Comparison of ENCODE assay signal across 8 cellular contexts in genomic region chr16:2135703-2136490, GRCh38. TPM values are rescaled to one million over a fixed set of nuclear protein-coding genes. Genes with fewer than 3 reads are reported as not detected.
DNase-seq lines count a peak whose midpoint lies in the region; ATAC-seq and TF ChIP-seq lines count a peak whose summit lies in the region.
"Not testable (repeated sequence)": the region's sequence is repeated elsewhere in the genome, so short reads cannot be mapped to it uniquely, and the experiment has no call there.

TSS of gene PKD1 (minus strand) at chr16:2135898. CDS start at chr16:2135689, 209 bp downstream.

- peak within 1 kb of the TSS; percentile 86 to 91 (median 86) for H3K27ac ChIP-seq in esophagus muscularis mucosa (replicated peaks in 1 of 4)
- H3K27ac ChIP-seq in mesodermal cell (ENCODE audit: low read depth, low read length, severe bottlenecking) = not testable (repeated sequence)

- not testable (repeated sequence) for H3K9me3 Mint-ChIP-seq in T-cell

- H3K4me3 ChIP-seq in AG10803 (ENCODE audit: low read length) (peak within 1 kb of the TSS; percentile 61), esophagus muscularis mucosa (peak within 1 kb of the TSS; percentile 58 to 71 (median 64)), mesodermal cell (ENCODE audit: extremely low read depth, insufficient read depth, low read length, poor library complexity, severe bottlenecking) (peak within 1 kb of the TSS; percentile 42)

- not testable (repeated sequence) for H3K36me3 ChIP-seq in esophagus muscularis mucosa; mesodermal cell (ENCODE audit: control insufficient read depth, insufficient read depth, low read length)

- H3K4me1 ChIP-seq in esophagus muscularis mucosa = peaks cover 12 to 42% (median 37%) of the 10 kb centered on the region in 4 donors
- H3K4me1 ChIP-seq in mesodermal cell (ENCODE audit: control insufficient read depth, insufficient read depth, low read length, poor library complexity, severe bottlenecking) = not testable (repeated sequence)

- TF ChIP-seq CTCF in AG10803 (conservative IDR thresholded peaks at IDR 0.05; ENCODE audit: low read length); esophagus muscularis mucosa (IDR thresholded peaks at IDR 0.05): not testable (repeated sequence)

- ATAC-seq in GM21717 (IDR thresholded peaks at IDR 0.05; ENCODE audit: unreplicated experiment) = peak; percentile 41
- ATAC-seq in T-cell (replicated peaks in 1 of 4) = peak; percentile 78 to 84 (median 82)

- not testable (repeated sequence) for TF ChIP-seq POLR2A in esophagus muscularis mucosa (IDR thresholded peaks at IDR 0.05; ENCODE audit: low read depth)

- WGBS in esophagus muscularis mucosa = under 1% methylated on average over 14 of the region's 94 CpGs
- whole genome bisulfite sequencing in mesodermal cell (ENCODE audit: insufficient coverage in 2 of 2), 2 experiments = 1 to 2% methylated on average over 7 to 41 of the region's 94 CpGs

- CTCF ChIA-PET in T-cell (lab: Charles Lee) = interaction anchor here in 1 of 2 donors (0.5 to 0.8 kb wide), 2 partner anchors 19 to 113 kb away, joined by 3 to 5 read pairs; partner anchors contain the start of gene TRAF7

- H3K4me1 Mint-ChIP-seq in T-cell = peaks cover 11 to 17% (median 13%) of the 10 kb centered on the region in 3 donors

- not testable (repeated sequence) for H3K27me3 ChIP-seq in esophagus muscularis mucosa

- POLR2A ChIA-PET in T-cell (lab: Charles Lee) = interaction anchor here (0.5 to 0.9 kb wide), 3 partner anchors 19 to 776 kb away, joined by 3 to 8 read pairs (median 3); partner anchors contain the start of genes FLYWCH1 (in 1 of the 2), RPS2 (in 1 of the 2) and TRAF7 (in 1 of the 2)

- H3K27ac Mint-ChIP-seq in T-cell = peak within 1 kb of the TSS; percentile 95 to 99

- not testable (repeated sequence) for H3K36me3 Mint-ChIP-seq in T-cell

- not testable (repeated sequence) for H3K27me3 Mint-ChIP-seq in T-cell

- intact Hi-C loops in esophagus muscularis mucosa (cut with DNase I) = not testable (repeated sequence)

- not testable (repeated sequence) for TF ChIP-seq EP300 in esophagus muscularis mucosa (IDR thresholded peaks at IDR 0.05)

- H3K4me3 Mint-ChIP-seq in T-cell = peak within 1 kb of the TSS; percentile 84 to 87 (median 86)

- peak; percentile 94 for DNase-seq in AG10803 (ENCODE audit: low read depth)
- DNase-seq in NCI-H2081 (lab: John Stamatoyannopoulos, UW) = peak; percentile 82 to 86
- peak; percentile 86 to 99 (median 93) for DNase-seq in T-cell
- peak; percentile 96 for DNase-seq in activated gamma-delta T cell treated with anti-CD3 and anti-CD28 coated beads, Interleukin-2, amount 50 U/mL, for 16 hours (ENCODE audit: low read depth)
- not testable (repeated sequence) for DNase-seq in esophagus muscularis mucosa (ENCODE audit: extremely low spot score)
- DNase-seq in stimulated activated CD4-positive, alpha-beta T cell treated with anti-CD3 and anti-CD28 coated beads, Interleukin-4, amount 100 ng/mL, for 4 hours = peak; percentile 98 to 100

- not testable (repeated sequence) for H3K9me3 ChIP-seq in esophagus muscularis mucosa; mesodermal cell (ENCODE audit: control insufficient read depth, low read length)

RNA-seq across cellular contexts. Expression of gene PKD1, which starts in this region (rescaled TPM):
- total RNA-seq in T-cell (100 to 1,000 TPM in 4 of 5 donors, 10 to 100 TPM in 1; 99.4 to 152 (median 137) TPM), esophagus muscularis mucosa (100 to 1,000 TPM; 297 to 459 (median 366) TPM)
- 57.7 TPM for polyA plus RNA-seq in mesodermal cell (2013, experiment 1 of 2)
- polyA plus RNA-seq in mesodermal cell (2013, experiment 2 of 2) = 42.3 TPM
